In the genomic region with DNA sequence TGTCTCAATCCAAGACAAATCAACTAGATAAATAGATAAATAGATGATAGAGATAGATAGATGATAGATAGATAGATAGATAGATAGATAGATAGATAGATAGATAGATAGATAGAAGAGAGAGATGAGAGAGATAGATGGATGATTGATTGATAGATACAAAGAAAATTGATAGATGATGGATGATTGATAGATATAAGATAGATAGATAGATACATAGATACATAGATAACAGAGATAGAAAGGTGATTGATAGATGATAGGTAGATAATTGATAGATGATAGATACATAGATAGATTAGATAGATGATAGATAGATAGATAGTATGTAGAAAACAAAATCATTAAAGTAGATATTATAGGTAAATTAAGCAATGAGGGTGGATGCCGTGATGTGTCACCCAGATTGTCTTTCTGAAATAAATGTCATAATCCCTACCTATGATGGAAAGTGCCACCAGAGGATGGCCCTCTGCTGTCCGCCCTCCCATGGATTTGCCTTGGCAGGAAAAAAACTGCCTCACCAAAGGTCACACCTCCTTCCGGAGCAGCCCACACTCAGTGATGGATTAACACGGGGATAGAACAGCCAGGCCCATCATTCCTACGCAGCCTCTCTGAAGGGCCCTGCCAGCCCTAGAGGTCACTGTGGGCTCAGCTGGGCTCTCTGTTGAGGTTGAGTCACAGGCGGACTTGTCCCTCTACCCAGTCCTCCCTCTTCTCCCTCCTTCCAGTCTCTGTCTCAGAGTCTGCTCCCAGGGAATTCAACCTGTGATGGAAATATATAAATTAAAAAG, we compare ENCODE assay signal across 30 cellular contexts. TPM values are rescaled to one million over a fixed set of nuclear protein-coding genes. Genes with fewer than 3 reads are reported as not detected.
DNase-seq lines count a peak whose midpoint lies in the region; ATAC-seq and TF ChIP-seq lines count a peak whose summit lies in the region.
"Had no signal": no experiment of that assay in that cellular context is flagged by ENCODE, and none has a peak within 500 bp of the region (broad histone marks: within the 10 kb centered on the region; RNA-seq: fewer than 3 reads in every experiment).

No MANE protein-coding gene starts in this region.

- H3K36me3 ChIP-seq in HEK293 (ENCODE audit: control insufficient read depth in 2 of 2, insufficient read depth in 1 of 2, low read length in 2 of 2) = no peaks in the 10 kb centered on the region
- H3K36me3 ChIP-seq: ascending aorta, Peyer's patch, transverse colon had no signal

- no peaks in the 10 kb centered on the region for H3K4me1 Mint-ChIP-seq in WTC11
- H3K4me1 Mint-ChIP-seq: stimulated activated memory B cell treated with anti-CD40 and anti-IgM and Interleukin-4, amounts not matched to agents 10 μg/mL and 1 μg/mL and 100 μg/mL, for 72 hours had no signal

- no peak overlapping the region for H3K4me3 Mint-ChIP-seq in WTC11
- H3K4me3 Mint-ChIP-seq: activated naive CD8-positive, alpha-beta T cell treated with anti-CD3 and anti-CD28 coated beads, Interleukin-2, amount 10 ng/mL, durations not matched to agents 7 days and 5 days; activated T-cell treated with anti-CD3 and anti-CD28 coated beads, Interleukin-2, amount 50 U/mL, for 24 hours; mesothelial cell of epicardium; naive thymus-derived CD4-positive, alpha-beta T cell; stimulated activated memory B cell treated with anti-CD40 and anti-IgM and Interleukin-4, amounts not matched to agents 10 μg/mL and 1 μg/mL and 100 μg/mL, for 72 hours; T-helper 2 cell treated with Interferon-gamma antibody and Interleukin-4, amounts not matched to agents 5 μg/mL and 100 μg/mL, for 36 hours had no signal

- CTCF ChIA-PET in HEK293 (lab: Yijun Ruan, JAX) (interaction anchor here (0.6 to 1.6 kb wide), 4 partner anchors 13 to 51 kb away, joined by 3 to 6 read pairs (median 5); no protein-coding TSS in a partner anchor), WTC11 (lab: Charles Lee) (interaction anchor here (0.6 to 1.5 kb wide), 2 partner anchors 36 to 86 kb away, joined by 5 to 7 read pairs; no protein-coding TSS in a partner anchor)

- no peak overlapping the region for H3K27ac Mint-ChIP-seq in WTC11
- H3K27ac Mint-ChIP-seq: activated naive CD8-positive, alpha-beta T cell treated with anti-CD3 and anti-CD28 coated beads, Interleukin-2, amount 10 ng/mL, durations not matched to agents 7 days and 5 days; activated T-cell treated with anti-CD3 and anti-CD28 coated beads, Interleukin-2, amount 50 U/mL, for 24 hours; mesothelial cell of epicardium; naive thymus-derived CD4-positive, alpha-beta T cell; stimulated activated memory B cell treated with anti-CD40 and anti-IgM and Interleukin-4, amounts not matched to agents 10 μg/mL and 1 μg/mL and 100 μg/mL, for 72 hours; T-helper 2 cell treated with Interferon-gamma antibody and Interleukin-4, amounts not matched to agents 5 μg/mL and 100 μg/mL, for 36 hours had no signal

- no peak overlapping the region for H3K27ac ChIP-seq in HEK293 (ENCODE audit: extremely low read depth, low read depth, low read length)
- H3K27ac ChIP-seq: ascending aorta, HL-60, Peyer's patch, psoas muscle, transverse colon had no signal

- H3K4me1 ChIP-seq in HEK293 (ENCODE audit: control insufficient read depth, insufficient read depth, low read length) = no peaks in the 10 kb centered on the region
- H3K4me1 ChIP-seq: ascending aorta, psoas muscle had no signal

- no peak overlapping the region for H3K4me3 ChIP-seq in HEK293 (ENCODE audit: low read depth, low read length)
- H3K4me3 ChIP-seq: ascending aorta, Peyer's patch, psoas muscle, transverse colon had no signal

- POLR2A ChIA-PET in HEK293 (lab: Yijun Ruan, JAX) = no interaction called here
- POLR2A ChIA-PET in WTC11 (lab: Charles Lee) = interaction anchor here (0.6 kb wide), 1 partner anchor 101 kb away, joined by 3 read pairs; no protein-coding TSS in a partner anchor

- H3K9me3 ChIP-seq in HEK293 (ENCODE audit: control insufficient read depth, insufficient read depth, low read depth, low read length) = no peaks in the 10 kb centered on the region
- H3K9me3 ChIP-seq: ascending aorta, Peyer's patch, psoas muscle, transverse colon had no signal

- no peaks in the 10 kb centered on the region for H3K9me3 Mint-ChIP-seq in WTC11
- H3K9me3 Mint-ChIP-seq: activated naive CD8-positive, alpha-beta T cell treated with anti-CD3 and anti-CD28 coated beads, Interleukin-2, amount 10 ng/mL, durations not matched to agents 7 days and 5 days; activated T-cell treated with anti-CD3 and anti-CD28 coated beads, Interleukin-2, amount 50 U/mL, for 24 hours; mesothelial cell of epicardium; naive thymus-derived CD4-positive, alpha-beta T cell; stimulated activated memory B cell treated with anti-CD40 and anti-IgM and Interleukin-4, amounts not matched to agents 10 μg/mL and 1 μg/mL and 100 μg/mL, for 72 hours; T-helper 2 cell treated with Interferon-gamma antibody and Interleukin-4, amounts not matched to agents 5 μg/mL and 100 μg/mL, for 36 hours had no signal

- ATAC-seq in WTC11 (peak; percentile 82), GM19397 (IDR thresholded peaks at IDR 0.05; ENCODE audit: unreplicated experiment) (no peak)
- ATAC-seq: naive thymus-derived CD4-positive, alpha-beta T cell; psoas muscle; stimulated activated memory B cell treated with anti-CD40 and anti-IgM and Interleukin-4, amounts not matched to agents 10 μg/mL and 1 μg/mL and 100 μg/mL, for 72 hours had no signal

- TF ChIP-seq CTCF in HEK293 (tag by site-specific recombination; IDR thresholded peaks at IDR 0.05) (no peak), WTC11 (IDR thresholded peaks at IDR 0.05) (no peak)

- no peaks in the 10 kb centered on the region for H3K27me3 Mint-ChIP-seq in WTC11 (ENCODE audit: low read depth)

- no peak for DNase-seq in WTC11 (ENCODE audit: low spot score)
- DNase-seq in iPS-NIHi7 (ENCODE audit: extremely low spot score) = peak; percentile 64
- DNase-seq in stimulated activated CD8-positive, alpha-beta memory T cell treated with anti-CD3 and anti-CD28 coated beads, Interleukin-4, amount 100 ng/mL, for 48 hours = peak; percentile 8
- DNase-seq in DMS 273 treated with DMSO at 0.1 percent for 48 hours (lab: John Stamatoyannopoulos, UW) = no peak
- DNase-seq in DMS53 (lab: John Stamatoyannopoulos, UW) = no peak
- DNase-seq: activated gamma-delta T cell; activated naive CD8-positive, alpha-beta T cell treated with anti-CD3 and anti-CD28 coated beads, Interleukin-2, amount 10 ng/mL, durations not matched to agents 7 days and 5 days; activated T-cell treated with anti-CD3 and anti-CD28 coated beads, Interleukin-2, amount 50 U/mL, for 24 hours; C1 segment of cervical spinal cord; central memory CD4-positive, alpha-beta T cell; COR-L47; DMS79; kidney; MM.1S; naive thymus-derived CD4-positive, alpha-beta T cell; NCI-H1417; NCI-H2081; NCI-H748 treated with DMSO at 0.1 percent for 48 hours; nucleus accumbens; psoas muscle; SIG-M5; transverse colon had no signal

- no peaks in the 10 kb centered on the region for H3K36me3 Mint-ChIP-seq in WTC11
- H3K36me3 Mint-ChIP-seq: activated naive CD8-positive, alpha-beta T cell treated with anti-CD3 and anti-CD28 coated beads, Interleukin-2, amount 10 ng/mL, durations not matched to agents 7 days and 5 days; mesothelial cell of epicardium; naive thymus-derived CD4-positive, alpha-beta T cell; stimulated activated memory B cell treated with anti-CD40 and anti-IgM and Interleukin-4, amounts not matched to agents 10 μg/mL and 1 μg/mL and 100 μg/mL, for 72 hours had no signal

TF ChIP-seq in HEK293, 187 proteins besides CTCF, POLR2A, EP300 and RAD21:
- TF ChIP-seq ZNF221 (tag by site-specific recombination; IDR thresholded peaks at IDR 0.05; ENCODE audit: borderline replicate concordance) (no peak), ZNF366 (tag by site-specific recombination; conservative IDR thresholded peaks at IDR 0.05) (peak; percentile 43; the same call in 1 of the 2 replicates)

TF ChIP-seq in WTC11, 78 proteins besides CTCF, POLR2A, EP300 and RAD21 (continues in another document):
- no peak for TF ChIP-seq NR2C2 (CRISPR knock-in tag; IDR thresholded peaks at IDR 0.05)
- no peak for TF ChIP-seq IRF1 (CRISPR knock-in tag; IDR thresholded peaks at IDR 0.05)
- TF ChIP-seq, protein P1, sequence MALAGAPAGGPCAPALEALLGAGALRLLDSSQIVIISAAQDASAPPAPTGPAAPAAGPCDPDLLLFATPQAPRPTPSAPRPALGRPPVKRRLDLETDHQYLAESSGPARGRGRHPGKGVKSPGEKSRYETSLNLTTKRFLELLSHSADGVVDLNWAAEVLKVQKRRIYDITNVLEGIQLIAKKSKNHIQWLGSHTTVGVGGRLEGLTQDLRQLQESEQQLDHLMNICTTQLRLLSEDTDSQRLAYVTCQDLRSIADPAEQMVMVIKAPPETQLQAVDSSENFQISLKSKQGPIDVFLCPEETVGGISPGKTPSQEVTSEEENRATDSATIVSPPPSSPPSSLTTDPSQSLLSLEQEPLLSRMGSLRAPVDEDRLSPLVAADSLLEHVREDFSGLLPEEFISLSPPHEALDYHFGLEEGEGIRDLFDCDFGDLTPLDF (CRISPR knock-in tag; IDR thresholded peaks at IDR 0.05) = no peak
- TF ChIP-seq, protein P2, sequence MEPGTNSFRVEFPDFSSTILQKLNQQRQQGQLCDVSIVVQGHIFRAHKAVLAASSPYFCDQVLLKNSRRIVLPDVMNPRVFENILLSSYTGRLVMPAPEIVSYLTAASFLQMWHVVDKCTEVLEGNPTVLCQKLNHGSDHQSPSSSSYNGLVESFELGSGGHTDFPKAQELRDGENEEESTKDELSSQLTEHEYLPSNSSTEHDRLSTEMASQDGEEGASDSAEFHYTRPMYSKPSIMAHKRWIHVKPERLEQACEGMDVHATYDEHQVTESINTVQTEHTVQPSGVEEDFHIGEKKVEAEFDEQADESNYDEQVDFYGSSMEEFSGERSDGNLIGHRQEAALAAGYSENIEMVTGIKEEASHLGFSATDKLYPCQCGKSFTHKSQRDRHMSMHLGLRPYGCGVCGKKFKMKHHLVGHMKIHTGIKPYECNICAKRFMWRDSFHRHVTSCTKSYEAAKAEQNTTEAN (CRISPR knock-in tag; IDR thresholded peaks at IDR 0.05) = no peak
- no peak for TF ChIP-seq TCF7 (CRISPR knock-in tag; IDR thresholded peaks at IDR 0.05; ENCODE audit: low read depth)
- TF ChIP-seq NFATC4 (CRISPR knock-in tag; IDR thresholded peaks at IDR 0.05) = no peak

RNA-seq across cellular contexts. Expression of gene KCNH2, which starts 50.8 kb away (rescaled TPM):
- total RNA-seq in WTC11 (2021) = 13.9 to 16.2 TPM (median 14.6 TPM) in 3 replicates
- total RNA-seq: ascending aorta had no signal

Comparison
In these comparisons a context has a peak if more than half of its experiments do, and no peak if none do; other contexts are left out.
1. DNase-seq: peak in iPS-NIHi7 (single experiment) and stimulated activated CD8-positive, alpha-beta memory T cell treated with anti-CD3 and anti-CD28 coated beads, Interleukin-4, amount 100 ng/mL, for 48 hours (single experiment); none in WTC11 (single experiment), DMS 273 treated with DMSO at 0.1 percent for 48 hours (single experiment) and DMS53 (single experiment).